In the genomic region with DNA sequence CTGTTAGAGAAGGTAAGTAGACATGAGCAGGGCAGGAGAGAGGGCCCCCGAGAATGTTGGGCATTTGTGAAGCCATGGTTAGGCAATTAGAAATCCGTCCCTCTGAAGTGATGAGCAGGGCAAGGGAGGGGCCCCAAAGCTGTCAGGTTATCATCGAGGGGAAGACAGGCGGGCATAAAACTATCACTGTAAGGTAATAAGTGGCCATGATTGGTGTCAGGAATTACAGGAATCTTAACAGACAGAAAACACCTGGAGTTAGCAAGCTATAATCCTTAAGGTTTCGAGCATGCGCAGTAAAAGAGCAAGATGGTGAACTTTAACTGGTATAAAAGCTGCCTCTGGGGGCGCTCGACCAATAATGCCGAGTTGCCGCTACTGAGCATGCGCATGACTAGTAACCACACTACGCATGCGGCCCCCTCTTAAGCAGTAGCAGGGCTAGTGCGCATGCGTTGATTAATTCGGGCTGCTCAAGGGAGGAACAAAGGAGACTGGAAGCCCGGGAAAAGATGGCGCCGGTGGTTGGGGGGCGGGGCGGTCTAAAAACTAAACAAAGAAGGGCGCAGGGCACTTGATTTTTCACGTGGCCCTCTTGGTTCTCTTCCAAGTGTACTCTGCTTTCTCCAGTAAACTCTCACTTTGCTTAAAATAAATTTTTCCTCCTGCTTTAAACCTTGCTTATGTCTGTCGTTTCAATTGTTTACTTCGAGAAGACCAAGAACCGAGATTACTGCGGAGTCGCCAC, we compare ENCODE assay signal across 1 cellular context.
A peak's percentile ranks its signal among the peaks of the same experiment; 100 is the strongest.
TF ChIP-seq lines count a peak whose summit lies in the region.

No MANE protein-coding gene starts in this region.

TF ChIP-seq in K562, 482 proteins besides CTCF, POLR2A, EP300 and RAD21 (continued from another document):
- TF ChIP-seq, protein P1, sequence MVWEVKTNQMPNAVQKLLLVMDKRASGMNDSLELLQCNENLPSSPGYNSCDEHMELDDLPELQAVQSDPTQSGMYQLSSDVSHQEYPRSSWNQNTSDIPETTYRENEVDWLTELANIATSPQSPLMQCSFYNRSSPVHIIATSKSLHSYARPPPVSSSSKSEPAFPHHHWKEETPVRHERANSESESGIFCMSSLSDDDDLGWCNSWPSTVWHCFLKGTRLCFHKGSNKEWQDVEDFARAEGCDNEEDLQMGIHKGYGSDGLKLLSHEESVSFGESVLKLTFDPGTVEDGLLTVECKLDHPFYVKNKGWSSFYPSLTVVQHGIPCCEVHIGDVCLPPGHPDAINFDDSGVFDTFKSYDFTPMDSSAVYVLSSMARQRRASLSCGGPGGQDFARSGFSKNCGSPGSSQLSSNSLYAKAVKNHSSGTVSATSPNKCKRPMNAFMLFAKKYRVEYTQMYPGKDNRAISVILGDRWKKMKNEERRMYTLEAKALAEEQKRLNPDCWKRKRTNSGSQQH (CRISPR knock-in tag; IDR thresholded peaks at IDR 0.05): peak; percentile 41; the same call in 1 of the 2 replicates
- TF ChIP-seq, protein P2, sequence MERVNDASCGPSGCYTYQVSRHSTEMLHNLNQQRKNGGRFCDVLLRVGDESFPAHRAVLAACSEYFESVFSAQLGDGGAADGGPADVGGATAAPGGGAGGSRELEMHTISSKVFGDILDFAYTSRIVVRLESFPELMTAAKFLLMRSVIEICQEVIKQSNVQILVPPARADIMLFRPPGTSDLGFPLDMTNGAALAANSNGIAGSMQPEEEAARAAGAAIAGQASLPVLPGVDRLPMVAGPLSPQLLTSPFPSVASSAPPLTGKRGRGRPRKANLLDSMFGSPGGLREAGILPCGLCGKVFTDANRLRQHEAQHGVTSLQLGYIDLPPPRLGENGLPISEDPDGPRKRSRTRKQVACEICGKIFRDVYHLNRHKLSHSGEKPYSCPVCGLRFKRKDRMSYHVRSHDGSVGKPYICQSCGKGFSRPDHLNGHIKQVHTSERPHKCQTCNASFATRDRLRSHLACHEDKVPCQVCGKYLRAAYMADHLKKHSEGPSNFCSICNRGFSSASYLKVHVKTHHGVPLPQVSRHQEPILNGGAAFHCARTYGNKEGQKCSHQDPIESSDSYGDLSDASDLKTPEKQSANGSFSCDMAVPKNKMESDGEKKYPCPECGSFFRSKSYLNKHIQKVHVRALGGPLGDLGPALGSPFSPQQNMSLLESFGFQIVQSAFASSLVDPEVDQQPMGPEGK (CRISPR knock-in tag; IDR thresholded peaks at IDR 0.05; ENCODE audit: borderline replicate concordance): no peak
